ENCODE assay signal across 9 cellular contexts in the genomic region with DNA sequence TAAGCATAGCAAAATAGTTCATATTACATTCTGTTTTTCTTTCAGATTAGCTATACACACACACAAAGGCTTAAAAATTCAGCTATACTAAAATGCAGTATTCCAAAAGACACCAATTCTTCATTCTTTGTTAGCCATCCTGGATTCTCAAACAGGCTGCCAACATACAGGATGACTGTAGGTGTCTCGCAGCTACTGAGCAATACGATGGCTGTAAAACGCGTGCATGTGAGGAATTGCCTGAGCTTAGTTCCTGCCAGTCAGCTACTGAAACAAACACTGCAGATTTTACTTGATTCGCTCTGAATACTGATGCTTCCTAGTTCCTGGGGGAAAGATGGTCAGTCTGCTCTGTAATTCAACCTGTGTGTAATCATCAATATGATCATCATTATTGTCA. TPM values are rescaled to one million over a fixed set of nuclear protein-coding genes. Genes with fewer than 3 reads are reported as not detected.
A peak's percentile ranks its signal among the peaks of the same experiment; 100 is the strongest.
DNase-seq lines count a peak whose midpoint lies in the region; ATAC-seq and TF ChIP-seq lines count a peak whose summit lies in the region.
"Had no signal": no experiment of that assay in that cellular context is flagged by ENCODE, and none has a peak within 500 bp of the region (broad histone marks: within the 10 kb centered on the region; RNA-seq: fewer than 3 reads in every experiment).

No MANE protein-coding gene starts in this region.

- POLR2A ChIA-PET in WTC11 (lab: Charles Lee): interaction anchor here (1.0 kb wide), 1 partner anchor 14 kb away, joined by 5 read pairs; no protein-coding TSS in a partner anchor

- DNase-seq in NCI-H510A treated with DMSO at 0.1 percent for 48 hours (lab: John Stamatoyannopoulos, UW): peak; percentile 13
- no peak for DNase-seq in NCI-H510A (lab: John Stamatoyannopoulos, UW)
- DNase-seq in Karpas-422: peak; percentile 72
- DNase-seq in WTC11 (ENCODE audit: low spot score): no peak
- DNase-seq in medulla oblongata (ENCODE audit: extremely low spot score): peak; percentile 32
- DNase-seq in middle frontal gyrus (ENCODE audit: extremely low spot score, low spot score): no peak
- no peak for DNase-seq in lower leg skin (ENCODE audit: low spot score in 2 of 2)
- no peak for DNase-seq in NCI-H1105 (lab: John Stamatoyannopoulos, UW)

- H2AFZ ChIP-seq in Karpas-422 (ENCODE audit: low read length): peak overlapping the region; percentile 79; the same call in 1 of the 2 replicates

- H3K4me3 ChIP-seq in Karpas-422 (ENCODE audit: low read length) (no peak overlapping the region), lower leg skin (ENCODE audit: low read depth, poor library complexity, severe bottlenecking) (no peak overlapping the region)
- H3K4me3 ChIP-seq: skin epidermis had no signal

- H3K36me3 ChIP-seq in Karpas-422 (ENCODE audit: insufficient read depth, low read length): no peaks in the 10 kb centered on the region

- no peaks in the 10 kb centered on the region for H3K27me3 Mint-ChIP-seq in WTC11 (ENCODE audit: low read depth)

- ATAC-seq in WTC11: peak; percentile 83

- no peaks in the 10 kb centered on the region for H3K36me3 Mint-ChIP-seq in WTC11

- no peaks in the 10 kb centered on the region for H3K9me2 ChIP-seq in Karpas-422 (replicated peaks; ENCODE audit: insufficient read depth, low read length)

- peaks cover 25% of the 10 kb centered on the region for H3K4me1 ChIP-seq in Karpas-422 (ENCODE audit: low read length)

- TF ChIP-seq POLR2A in lower leg skin (IDR thresholded peaks at IDR 0.05): no peak

- no peaks in the 10 kb centered on the region for H3K79me2 ChIP-seq in Karpas-422 (ENCODE audit: low read length)

- peaks cover 12% of the 10 kb centered on the region for H3K4me1 Mint-ChIP-seq in WTC11

- H3K9me3 Mint-ChIP-seq in WTC11: no peaks in the 10 kb centered on the region

- H3K27ac Mint-ChIP-seq in WTC11: peak overlapping the region; percentile 20

- no peak overlapping the region for H3K4me3 Mint-ChIP-seq in WTC11

- H3K9me3 ChIP-seq in Karpas-422 (ENCODE audit: low read length): no peaks in the 10 kb centered on the region

- intact Hi-C loops in lower leg skin (cut with DNase I; ENCODE audit: low total_unique reads): no loop called here

- TF ChIP-seq CTCF in WTC11 (IDR thresholded peaks at IDR 0.05): no peak
- TF ChIP-seq CTCF in lower leg skin (IDR thresholded peaks at IDR 0.05): no peak

- H3K27ac ChIP-seq in Karpas-422 (ENCODE audit: low read length): no peak overlapping the region
- H3K27ac ChIP-seq: skin epidermis had no signal

- H4K20me1 ChIP-seq in Karpas-422 (ENCODE audit: insufficient read depth, low read depth, low read length): no peaks in the 10 kb centered on the region

- WGBS in lower leg skin, 2 donors: 8 to 12% methylated on average over 5 of the region's 5 CpGs

- H3K9ac ChIP-seq in Karpas-422 (ENCODE audit: low read length): peak overlapping the region; percentile 10; the same call in 1 of the 2 replicates

- H3K27me3 ChIP-seq in Karpas-422 (ENCODE audit: low read length): no peaks in the 10 kb centered on the region

- peak overlapping the region; percentile 38 for H3K4me2 ChIP-seq in Karpas-422 (ENCODE audit: low read depth, low read length, poor library complexity, severe bottlenecking)

- CTCF ChIA-PET in WTC11 (lab: Charles Lee): interaction anchor here (0.6 to 1.7 kb wide), 9 partner anchors 10 to 190 kb away, joined by 3 to 12 read pairs (median 3); a partner anchor contains a TSS

TF ChIP-seq in WTC11, 78 proteins besides CTCF, POLR2A, EP300 and RAD21:
- no peak for TF ChIP-seq RORB (CRISPR knock-in tag; IDR thresholded peaks at IDR 0.05)
- TF ChIP-seq ZNF232 (CRISPR knock-in tag; IDR thresholded peaks at IDR 0.05): no peak
- TF ChIP-seq EMX1 (CRISPR knock-in tag; IDR thresholded peaks at IDR 0.05): no peak
- TF ChIP-seq TEAD4 (CRISPR knock-in tag; IDR thresholded peaks at IDR 0.05): no peak
- no peak for TF ChIP-seq JAZF1 (CRISPR knock-in tag; IDR thresholded peaks at IDR 0.05)
- TF ChIP-seq NR2C2 (CRISPR knock-in tag; IDR thresholded peaks at IDR 0.05): no peak
- TF ChIP-seq NFE2L1 (CRISPR knock-in tag; IDR thresholded peaks at IDR 0.05): no peak
- no peak for TF ChIP-seq TCF7 (CRISPR knock-in tag; IDR thresholded peaks at IDR 0.05; ENCODE audit: low read depth)
- TF ChIP-seq ZBTB21 (CRISPR knock-in tag; IDR thresholded peaks at IDR 0.05; ENCODE audit: borderline replicate concordance): no peak
- no peak for TF ChIP-seq MYBL2 (CRISPR knock-in tag; IDR thresholded peaks at IDR 0.05)
- TF ChIP-seq, protein P1, sequence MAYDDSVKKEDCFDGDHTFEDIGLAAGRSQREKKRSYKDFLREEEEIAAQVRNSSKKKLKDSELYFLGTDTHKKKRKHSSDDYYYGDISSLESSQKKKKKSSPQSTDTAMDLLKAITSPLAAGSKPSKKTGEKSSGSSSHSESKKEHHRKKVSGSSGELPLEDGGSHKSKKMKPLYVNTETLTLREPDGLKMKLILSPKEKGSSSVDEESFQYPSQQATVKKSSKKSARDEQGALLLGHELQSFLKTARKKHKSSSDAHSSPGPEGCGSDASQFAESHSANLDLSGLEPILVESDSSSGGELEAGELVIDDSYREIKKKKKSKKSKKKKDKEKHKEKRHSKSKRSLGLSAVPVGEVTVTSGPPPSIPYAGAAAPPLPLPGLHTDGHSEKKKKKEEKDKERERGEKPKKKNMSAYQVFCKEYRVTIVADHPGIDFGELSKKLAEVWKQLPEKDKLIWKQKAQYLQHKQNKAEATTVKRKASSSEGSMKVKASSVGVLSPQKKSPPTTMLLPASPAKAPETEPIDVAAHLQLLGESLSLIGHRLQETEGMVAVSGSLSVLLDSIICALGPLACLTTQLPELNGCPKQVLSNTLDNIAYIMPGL (CRISPR knock-in tag; IDR thresholded peaks at IDR 0.05): no peak
- TF ChIP-seq SMAD4 (CRISPR knock-in tag; IDR thresholded peaks at IDR 0.05): no peak
- TF ChIP-seq, protein P2, sequence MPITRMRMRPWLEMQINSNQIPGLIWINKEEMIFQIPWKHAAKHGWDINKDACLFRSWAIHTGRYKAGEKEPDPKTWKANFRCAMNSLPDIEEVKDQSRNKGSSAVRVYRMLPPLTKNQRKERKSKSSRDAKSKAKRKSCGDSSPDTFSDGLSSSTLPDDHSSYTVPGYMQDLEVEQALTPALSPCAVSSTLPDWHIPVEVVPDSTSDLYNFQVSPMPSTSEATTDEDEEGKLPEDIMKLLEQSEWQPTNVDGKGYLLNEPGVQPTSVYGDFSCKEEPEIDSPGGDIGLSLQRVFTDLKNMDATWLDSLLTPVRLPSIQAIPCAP (CRISPR knock-in tag; IDR thresholded peaks at IDR 0.05): no peak
- no peak for TF ChIP-seq SOX15 (CRISPR knock-in tag; IDR thresholded peaks at IDR 0.05)
- TF ChIP-seq FOXP1 (CRISPR knock-in tag; IDR thresholded peaks at IDR 0.05; ENCODE audit: borderline replicate concordance): no peak
- no peak for TF ChIP-seq ATF1 (CRISPR knock-in tag; IDR thresholded peaks at IDR 0.05)
- no peak for TF ChIP-seq NFATC4 (CRISPR knock-in tag; IDR thresholded peaks at IDR 0.05)
- TF ChIP-seq ZNF671 (CRISPR knock-in tag; IDR thresholded peaks at IDR 0.05): no peak
- TF ChIP-seq, protein P3, sequence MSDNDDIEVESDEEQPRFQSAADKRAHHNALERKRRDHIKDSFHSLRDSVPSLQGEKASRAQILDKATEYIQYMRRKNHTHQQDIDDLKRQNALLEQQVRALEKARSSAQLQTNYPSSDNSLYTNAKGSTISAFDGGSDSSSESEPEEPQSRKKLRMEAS (CRISPR knock-in tag; IDR thresholded peaks at IDR 0.05): no peak
- TF ChIP-seq, protein P4, sequence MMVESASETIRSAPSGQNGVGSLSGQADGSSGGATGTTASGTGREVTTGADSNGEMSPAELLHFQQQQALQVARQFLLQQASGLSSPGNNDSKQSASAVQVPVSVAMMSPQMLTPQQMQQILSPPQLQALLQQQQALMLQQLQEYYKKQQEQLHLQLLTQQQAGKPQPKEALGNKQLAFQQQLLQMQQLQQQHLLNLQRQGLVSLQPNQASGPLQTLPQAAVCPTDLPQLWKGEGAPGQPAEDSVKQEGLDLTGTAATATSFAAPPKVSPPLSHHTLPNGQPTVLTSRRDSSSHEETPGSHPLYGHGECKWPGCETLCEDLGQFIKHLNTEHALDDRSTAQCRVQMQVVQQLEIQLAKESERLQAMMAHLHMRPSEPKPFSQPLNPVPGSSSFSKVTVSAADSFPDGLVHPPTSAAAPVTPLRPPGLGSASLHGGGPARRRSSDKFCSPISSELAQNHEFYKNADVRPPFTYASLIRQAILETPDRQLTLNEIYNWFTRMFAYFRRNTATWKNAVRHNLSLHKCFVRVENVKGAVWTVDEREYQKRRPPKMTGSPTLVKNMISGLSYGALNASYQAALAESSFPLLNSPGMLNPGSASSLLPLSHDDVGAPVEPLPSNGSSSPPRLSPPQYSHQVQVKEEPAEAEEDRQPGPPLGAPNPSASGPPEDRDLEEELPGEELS (CRISPR knock-in tag; IDR thresholded peaks at IDR 0.05): no peak

RNA-seq across cellular contexts. Expression of a gene that starts 24.7 kb away (rescaled TPM):
- 430 and 561 TPM in 2 replicates for total RNA-seq in Karpas-422 (2014; rRNA removed; shearing (Covaris generic); ENCODE audit: low replicate concordance)
- 469 to 522 TPM (median 522 TPM) in 3 replicates for total RNA-seq in WTC11 (2021)
- total RNA-seq in lower leg skin: 100 to 1,000 TPM; 103 to 126 (median 111) TPM

Comparison
In these comparisons a context has a peak if more than half of its experiments do, and no peak if none do; other contexts are left out.
1. DNase-seq: peak in NCI-H510A treated with DMSO at 0.1 percent for 48 hours (single experiment), Karpas-422 (single experiment) and medulla oblongata (single experiment); none in NCI-H510A (single experiment), WTC11 (single experiment), middle frontal gyrus (single experiment), lower leg skin (0 of 2) and NCI-H1105 (single experiment).